13 cellular contexts compared by ENCODE assay signal in genomic region chr6:89564752-89565427, GRCh38.
DNase-seq lines count a peak whose midpoint lies in the region; ATAC-seq, FAIRE-seq and TF ChIP-seq lines count a peak whose summit lies in the region.
"Had no signal": no experiment of that assay in that cellular context is flagged by ENCODE, and none has a peak within 500 bp of the region (broad histone marks: within the 10 kb centered on the region; RNA-seq: fewer than 3 reads in every experiment).

No MANE protein-coding gene starts in this region.

- no peak for TF ChIP-seq CTCF in pancreas (IDR thresholded peaks at IDR 0.05)

- in situ Hi-C loops in G401 (cut with HindIII; ENCODE audit: low sequenced_read_pairs) = no loop called here

- no peak for FAIRE-seq in pancreas (lab: Jason Lieb, UNC)

- no peak overlapping the region for H3K4me2 ChIP-seq in Karpas-422 (ENCODE audit: low read depth, low read length, poor library complexity, severe bottlenecking)

- ATAC-seq in left cardiac atrium (peak; percentile 27 to 72), pancreas (peak in 3 of 4 donors; percentile 26 to 47 (median 40)), GM18907 (IDR thresholded peaks at IDR 0.05; ENCODE audit: unreplicated experiment) (no peak), GM21576 (IDR thresholded peaks at IDR 0.05; ENCODE audit: unreplicated experiment) (no peak)
- ATAC-seq: activated T-cell treated with anti-CD3 and anti-CD28 coated beads, Interleukin-2, amount 50 U/mL, for 72 hours had no signal

- intact Hi-C loops in left cardiac atrium (cut with DNase I) = no loop called here
- intact Hi-C loops in pancreas (cut with DNase I) = no loop called here

- no peak overlapping the region for H3K27ac ChIP-seq in pancreas
- H3K27ac ChIP-seq in Karpas-422 (ENCODE audit: low read length) = no peak overlapping the region
- H3K27ac ChIP-seq: upper lobe of left lung had no signal

- H4K20me1 ChIP-seq in Karpas-422 (ENCODE audit: insufficient read depth, low read depth, low read length) = no peaks in the 10 kb centered on the region

- H3K79me2 ChIP-seq in Karpas-422 (ENCODE audit: low read length) = no peaks in the 10 kb centered on the region

- H3K9me2 ChIP-seq in Karpas-422 (replicated peaks; ENCODE audit: insufficient read depth, low read length) = no peaks in the 10 kb centered on the region

- H3K27me3 ChIP-seq in pancreas = no peaks in the 10 kb centered on the region
- H3K27me3 ChIP-seq in Karpas-422 (ENCODE audit: low read length) = 0 out of 2 replicates have a peak, but pooled peaks cover 3% of the 10 kb centered on the region
- H3K27me3 ChIP-seq: upper lobe of left lung had no signal

- H2AFZ ChIP-seq in Karpas-422 (ENCODE audit: low read length) = no peak overlapping the region

- no peak overlapping the region for H3K9ac ChIP-seq in Karpas-422 (ENCODE audit: low read length)

- peak; percentile 40 for DNase-seq in G401 (ENCODE audit: low spot score)
- peak; percentile 58 for DNase-seq in NCI-H774 (lab: John Stamatoyannopoulos, UW)
- no peak for DNase-seq in left cardiac atrium
- no peak for DNase-seq in pancreas
- DNase-seq in Karpas-422 = no peak
- no peak for DNase-seq in AG20443 (ENCODE audit: low spot score)
- DNase-seq: activated CD4-positive, alpha-beta T cell treated with anti-CD3 and anti-CD28 coated beads, Interleukin-2, amount 50 U/mL, for 4 hours; activated T-cell treated with anti-CD3 and anti-CD28 coated beads, Interleukin-2, amount 50 U/mL, for 72 hours; effector memory CD4-positive, alpha-beta T cell; NCI-H82; upper lobe of left lung had no signal

- H3K4me1 ChIP-seq in pancreas (no peaks in the 10 kb centered on the region), Karpas-422 (ENCODE audit: low read length) (no peaks in the 10 kb centered on the region)

- no peak overlapping the region for H3K4me3 ChIP-seq in pancreas
- H3K4me3 ChIP-seq in Karpas-422 (ENCODE audit: low read length) = no peak overlapping the region
- H3K4me3 ChIP-seq: upper lobe of left lung had no signal

- no peaks in the 10 kb centered on the region for H3K36me3 ChIP-seq in pancreas
- no peaks in the 10 kb centered on the region for H3K36me3 ChIP-seq in Karpas-422 (ENCODE audit: insufficient read depth, low read length)
- H3K36me3 ChIP-seq: upper lobe of left lung had no signal

- 74 to 75% methylated on average over 8 of the region's 8 CpGs for WGBS in pancreas, 2 donors

- H3K9me3 ChIP-seq in pancreas = no peaks in the 10 kb centered on the region
- no peaks in the 10 kb centered on the region for H3K9me3 ChIP-seq in Karpas-422 (ENCODE audit: low read length)
- H3K9me3 ChIP-seq: upper lobe of left lung had no signal

Comparison
In these comparisons a context has a peak if more than half of its experiments do, and no peak if none do; other contexts are left out.
1. DNase-seq: peak in G401 (single experiment) and NCI-H774 (single experiment); none in left cardiac atrium (single experiment), pancreas (0 of 6), Karpas-422 (single experiment) and AG20443 (single experiment).
2. ATAC-seq: peak in left cardiac atrium (2 of 2) and pancreas (3 of 4); none in GM18907 (single experiment) and GM21576 (single experiment).